8 cellular contexts compared by ENCODE assay signal in genomic region chr1:197775282-197776262, GRCh38. TPM values are rescaled to one million over a fixed set of nuclear protein-coding genes. Genes with fewer than 3 reads are reported as not detected.
DNase-seq lines count a peak whose midpoint lies in the region; ATAC-seq and TF ChIP-seq lines count a peak whose summit lies in the region.

DENND1B (minus strand) TSS chr1:197775480; CDS start chr1:197775155, 325 bp downstream.

- intact Hi-C loops in activated CD4-positive, alpha-beta T cell treated with anti-CD3 and anti-CD28 coated beads for 36 hours (cut with DNase I, micrococcal nuclease): loop anchor here (1.0 to 10.0 kb wide), 16 partner anchors 127 to 1399 kb away; partner anchors contain the start of genes C1orf53 (in 2 of the 2), ASPM (in 1 of the 2) and NEK7 (in 1 of the 2)

- H3K4me3 ChIP-seq in choroid plexus epithelial cell (ENCODE audit: low read depth, low read length): peak within 1 kb of the TSS; percentile 73
- H3K4me3 ChIP-seq in liver (ENCODE audit: low read depth in 1 of 3, low read length in 3 of 3): peak within 1 kb of the TSS; percentile 70 to 89 (median 70)

- H3K27ac ChIP-seq in liver (ENCODE audit: low read depth in 1 of 2, low read length in 2 of 2): peak within 1 kb of the TSS; percentile 68 to 92

- no peaks in the 10 kb centered on the region for H3K27me3 Mint-ChIP-seq in activated CD4-positive, alpha-beta T cell treated with anti-CD3 and anti-CD28 coated beads for 36 hours

- DNase-seq in NCI-H1694 treated with DMSO at 0.1 percent for 48 hours (lab: John Stamatoyannopoulos, UW) (peak; percentile 38), NCI-H1694 (lab: John Stamatoyannopoulos, UW) (no peak), NCI-H2227 treated with DMSO at 0.1 percent for 48 hours (lab: John Stamatoyannopoulos, UW) (peak; percentile 17), choroid plexus epithelial cell (ENCODE audit: low read depth) (peak; percentile 90)
- peak; percentile 88 for DNase-seq in activated CD4-positive, alpha-beta T cell treated with anti-CD3 and anti-CD28 coated beads for 36 hours
- peak; percentile 68 to 77 for DNase-seq in stimulated activated CD4-positive, alpha-beta T cell treated with anti-CD3 and anti-CD28 coated beads, Interleukin-4, amount 100 ng/mL, for 4 hours

- POLR2A ChIA-PET in activated CD4-positive, alpha-beta T cell treated with anti-CD3 and anti-CD28 coated beads for 36 hours (lab: Charles Lee): interaction anchor here (1.2 kb wide), 1 partner anchor 11 kb away, joined by 4 read pairs; no protein-coding TSS in a partner anchor

- no peaks in the 10 kb centered on the region for H3K27me3 ChIP-seq in liver (ENCODE audit: control insufficient read depth in 4 of 4, insufficient read depth in 4 of 4, low read length in 3 of 4)

- no peak for TF ChIP-seq CTCF in choroid plexus epithelial cell (conservative IDR thresholded peaks at IDR 0.05; ENCODE audit: low read depth, low read length)
- TF ChIP-seq CTCF in liver (IDR thresholded peaks at IDR 0.05; ENCODE audit: low read depth, low read length, missing input control): no peak

- H3K4me3 Mint-ChIP-seq in activated CD4-positive, alpha-beta T cell treated with anti-CD3 and anti-CD28 coated beads for 36 hours: peak within 1 kb of the TSS; percentile 90

- peaks cover 0 to 29% (median 11%) of the 10 kb centered on the region in 4 donors for H3K4me1 ChIP-seq in liver (ENCODE audit: control insufficient read depth in 4 of 4, insufficient read depth in 4 of 4, low read length in 3 of 4)

- peak within 1 kb of the TSS; percentile 99 for H3K27ac Mint-ChIP-seq in activated CD4-positive, alpha-beta T cell treated with anti-CD3 and anti-CD28 coated beads for 36 hours

- 4% methylated on average over 51 of the region's 51 CpGs for WGBS in liver

- H3K9me3 Mint-ChIP-seq in activated CD4-positive, alpha-beta T cell treated with anti-CD3 and anti-CD28 coated beads for 36 hours (ENCODE audit: low read depth): peaks cover 5% of the 10 kb centered on the region

- H3K4me1 Mint-ChIP-seq in activated CD4-positive, alpha-beta T cell treated with anti-CD3 and anti-CD28 coated beads for 36 hours: peaks cover 66% of the 10 kb centered on the region

- CTCF ChIA-PET in activated CD4-positive, alpha-beta T cell treated with anti-CD3 and anti-CD28 coated beads for 36 hours (lab: Charles Lee): interaction anchor here (0.6 to 1.3 kb wide), 8 partner anchors 14 to 129 kb away, joined by 3 read pairs; partner anchors contain the start of gene C1orf53

- peak; percentile 66 for ATAC-seq in HG02981 (IDR thresholded peaks at IDR 0.05; ENCODE audit: unreplicated experiment)
- peak; percentile 78 for ATAC-seq in activated CD4-positive, alpha-beta T cell treated with anti-CD3 and anti-CD28 coated beads for 36 hours

- peaks cover 0 to 1% (median 0%) of the 10 kb centered on the region in 4 donors for H3K36me3 ChIP-seq in liver (ENCODE audit: control insufficient read depth in 4 of 4, insufficient read depth in 3 of 4, low read depth in 1 of 4, low read length in 3 of 4)

- peaks cover 10% of the 10 kb centered on the region for H3K36me3 Mint-ChIP-seq in activated CD4-positive, alpha-beta T cell treated with anti-CD3 and anti-CD28 coated beads for 36 hours (ENCODE audit: low read depth)

- peak within 1 kb of the TSS; percentile 72 to 85 for H3K9ac ChIP-seq in liver (ENCODE audit: low read depth in 1 of 2, low read length in 2 of 2)

- no peaks in the 10 kb centered on the region for H3K9me3 ChIP-seq in liver (ENCODE audit: control insufficient read depth in 4 of 4, low read length in 3 of 4)

- no peak for TF ChIP-seq RAD21 in liver (IDR thresholded peaks at IDR 0.05)

TF ChIP-seq in liver, 16 proteins besides CTCF, POLR2A, EP300 and RAD21:
- TF ChIP-seq MAX (IDR thresholded peaks at IDR 0.05): peak; percentile 33
- peak; percentile 46 for TF ChIP-seq YY1 (IDR thresholded peaks at IDR 0.05)
- peak; percentile 78 to 94 for TF ChIP-seq HNF4A (conservative IDR thresholded peaks at IDR 0.05)
- no peak for TF ChIP-seq REST (IDR thresholded peaks at IDR 0.05)
- no peak for TF ChIP-seq ZBTB33 (IDR thresholded peaks at IDR 0.05)
- TF ChIP-seq HNF4G (IDR thresholded peaks at IDR 0.05): peak; percentile 72
- TF ChIP-seq JUND (IDR thresholded peaks at IDR 0.05): no peak
- TF ChIP-seq ATF3 (IDR thresholded peaks at IDR 0.05): peak; percentile 84
- peak; percentile 58 to 87 for TF ChIP-seq RXRA (IDR thresholded peaks at IDR 0.05)
- no peak for TF ChIP-seq FOXA2 (IDR thresholded peaks at IDR 0.05)
- TF ChIP-seq NR2F2 (IDR thresholded peaks at IDR 0.05): no peak
- TF ChIP-seq SP1 (IDR thresholded peaks at IDR 0.05): peak; percentile 83
- TF ChIP-seq GABPA (IDR thresholded peaks at IDR 0.05 in 1 of 2, conservative IDR thresholded peaks at IDR 0.05 in 1 of 2): no peak
- TF ChIP-seq TAF1 (conservative IDR thresholded peaks at IDR 0.05): no peak
- no peak for TF ChIP-seq FOXA1 (IDR thresholded peaks at IDR 0.05)
- peak; percentile 80 to 89 for TF ChIP-seq EGR1 (IDR thresholded peaks at IDR 0.05; ENCODE audit: low read depth in 2 of 2)

RNA-seq across cellular contexts. Expression of gene DENND1B, which starts in this region (rescaled TPM):
- 10 to 100 TPM in 1 of 2 experiments, 1 to 10 TPM in 1; 9.6 to 12.6 TPM for total RNA-seq in activated CD4-positive, alpha-beta T cell treated with anti-CD3 and anti-CD28 coated beads for 36 hours
- 10 to 100 TPM in 1 of 2 donors, 1 to 10 TPM in 1; 9.3 to 13.7 TPM for total RNA-seq in liver
- polyA plus RNA-seq in liver: 1 to 10 TPM; 1.7 to 6.6 TPM
